5 cellular contexts compared by ENCODE assay signal in the genomic region with DNA sequence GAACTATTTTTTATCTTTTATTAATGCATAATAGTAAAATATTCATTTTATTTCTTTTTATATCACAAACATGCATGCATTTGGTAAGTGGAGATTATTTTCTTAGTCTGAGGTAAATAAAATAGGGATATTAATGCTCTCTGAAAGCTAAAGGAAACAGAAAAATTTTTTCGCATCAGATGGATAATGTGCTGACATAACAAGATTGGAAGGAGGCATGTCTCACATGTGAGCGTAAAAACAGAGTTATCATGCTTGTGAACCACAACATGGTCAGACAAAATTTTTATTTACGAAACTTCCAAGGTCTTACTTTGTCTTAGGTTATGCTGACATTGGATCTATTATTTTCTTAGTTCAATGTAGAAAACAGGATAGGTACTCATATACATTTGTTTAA.
"Had no signal": no experiment of that assay in that cellular context is flagged by ENCODE, and none has a peak within 500 bp of the region (broad histone marks: within the 10 kb centered on the region; RNA-seq: fewer than 3 reads in every experiment).

No MANE protein-coding gene starts in this region.

- H3K4me2 ChIP-seq: KMS-11 had no signal

- H3K27ac ChIP-seq: HL-60, KMS-11 had no signal

- FAIRE-seq: HTR-8/SVneo had no signal

- H3K9ac ChIP-seq: KMS-11 had no signal

- DNase-seq: KBM-7, KG1 had no signal
